ENCODE assay signal across 24 cellular contexts in the genomic region with DNA sequence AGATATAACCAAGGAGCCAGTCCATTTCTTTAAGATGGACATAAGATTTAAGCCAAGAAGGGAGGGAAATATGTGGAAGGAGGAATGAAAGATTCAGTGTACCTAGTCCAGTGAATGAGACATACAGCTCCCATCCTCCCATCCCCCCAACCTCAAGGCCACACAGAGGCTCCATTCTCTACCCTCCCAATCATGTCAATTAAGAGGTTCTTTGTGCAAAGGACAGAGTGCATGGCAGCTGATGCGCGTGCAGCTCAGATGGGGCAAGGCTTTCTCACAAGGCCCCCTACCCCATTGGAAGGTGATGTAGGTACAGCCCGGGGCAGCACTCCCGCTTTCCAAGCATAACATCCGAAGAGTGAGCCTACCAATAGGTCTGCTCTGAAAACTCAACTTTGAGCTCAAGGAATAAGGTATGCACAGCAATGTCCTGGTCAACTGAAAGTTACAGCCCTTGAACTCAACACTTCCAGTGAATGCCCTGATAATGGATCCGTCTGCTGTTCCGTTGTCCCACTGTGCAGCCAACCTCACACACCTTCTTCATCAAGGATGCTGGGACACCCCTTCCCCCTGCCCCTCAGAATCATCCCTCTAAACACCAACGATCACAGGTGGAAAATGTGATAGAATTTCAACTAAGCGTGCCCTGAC.
DNase-seq lines count a peak whose midpoint lies in the region; ATAC-seq, FAIRE-seq and TF ChIP-seq lines count a peak whose summit lies in the region.
"Had no signal": no experiment of that assay in that cellular context is flagged by ENCODE, and none has a peak within 500 bp of the region (broad histone marks: within the 10 kb centered on the region; RNA-seq: fewer than 3 reads in every experiment).

No MANE protein-coding gene starts in this region.

- peak overlapping the region; percentile 5; the same call in 1 of the 3 replicates for H3K4me2 ChIP-seq in A549
- no peak overlapping the region for H3K4me2 ChIP-seq in keratinocyte (ENCODE audit: control insufficient read depth, extremely low read depth, insufficient read depth, low read depth, low read length)
- H3K4me2 ChIP-seq: GM23338, KMS-11 had no signal

- TF ChIP-seq POLR2A in A549 (IDR thresholded peaks at IDR 0.05; ENCODE audit: low read length) (no peak), stomach (IDR thresholded peaks at IDR 0.05) (no peak)

- H3K9ac ChIP-seq in keratinocyte (ENCODE audit: control insufficient read depth, extremely low read depth, insufficient read depth, low read length): no peak overlapping the region
- H3K9ac ChIP-seq: KMS-11 had no signal

- CTCF ChIA-PET in A549 (lab: Yijun Ruan, JAX): interaction anchor here (0.6 to 17.5 kb wide), 12 partner anchors 9 to 669 kb away, joined by 3 to 334 read pairs (median 4); no protein-coding TSS in a partner anchor

- H3K9me3 ChIP-seq in A549: no peaks in the 10 kb centered on the region
- H3K9me3 ChIP-seq in keratinocyte (ENCODE audit: control insufficient read depth, low read depth, low read length): no peaks in the 10 kb centered on the region
- no peaks in the 10 kb centered on the region for H3K9me3 ChIP-seq in stomach
- no peaks in the 10 kb centered on the region for H3K9me3 ChIP-seq in BE2C
- H3K9me3 ChIP-seq: HAP-1, Peyer's patch, SJCRH30 had no signal

- H3K36me3 ChIP-seq in keratinocyte (ENCODE audit: control insufficient read depth in 2 of 2, extremely low read depth in 1 of 2, insufficient read depth in 2 of 2, low read length in 2 of 2) (peaks cover 4 to 7% of the 10 kb centered on the region in 2 experiments), stomach (no peaks in the 10 kb centered on the region), BE2C (no peaks in the 10 kb centered on the region)
- H3K36me3 ChIP-seq: HAP-1, Peyer's patch, SJCRH30 had no signal

- no peak overlapping the region for H2AFZ ChIP-seq in keratinocyte (ENCODE audit: control insufficient read depth, low read length)
- H2AFZ ChIP-seq: GM23338 had no signal

- no peak for TF ChIP-seq CTCF in A549 (IDR thresholded peaks at IDR 0.05)
- no peak for TF ChIP-seq CTCF in keratinocyte (optimal IDR thresholded peaks at IDR 0.05 in 1 of 3, IDR thresholded peaks at IDR 0.05 in 1 of 3, conservative IDR thresholded peaks at IDR 0.05 in 1 of 3; ENCODE audit: extremely low read depth in 1 of 3, insufficient read depth in 2 of 3, low read length in 3 of 3)
- no peak for TF ChIP-seq CTCF in stomach (IDR thresholded peaks at IDR 0.05)
- no peak for TF ChIP-seq CTCF in BE2C (IDR thresholded peaks at IDR 0.05; ENCODE audit: low read depth, low read length)
- TF ChIP-seq CTCF in GM20000 (IDR thresholded peaks at IDR 0.05; ENCODE audit: extremely low read depth, missing control alignments): no peak

- dilution Hi-C loops in keratinocyte (cut with MboI; ENCODE audit: extremely low pct_ligation_motif_present, low sequenced_read_pairs): no loop called here

- no peak for ATAC-seq in A549
- ATAC-seq: GM12878, GM23338 had no signal

- H4K20me1 ChIP-seq in keratinocyte (ENCODE audit: control insufficient read depth, extremely low read depth, insufficient read depth, low read length): peaks cover 34% of the 10 kb centered on the region

- intact Hi-C loops in stomach (cut with DNase I; ENCODE audit: low total_unique reads): no loop called here

- H3K27me3 ChIP-seq in keratinocyte (ENCODE audit: control insufficient read depth, extremely low read depth, insufficient read depth, low read length) (no peaks in the 10 kb centered on the region), stomach (peaks cover 0 to 8% (median 0%) of the 10 kb centered on the region in 3 donors), BE2C (no peaks in the 10 kb centered on the region)
- H3K27me3 ChIP-seq: Peyer's patch had no signal

- FAIRE-seq in A549 (lab: Jason Lieb, UNC) (no peak), keratinocyte (lab: Jason Lieb, UNC) (peak; percentile 66)
- FAIRE-seq: A204.1, GM12878 had no signal

- H3K4me3 ChIP-seq in A549 (no peak overlapping the region), keratinocyte (ENCODE audit: control insufficient read depth in 2 of 3, extremely low read depth in 1 of 3, insufficient read depth in 2 of 3, low read depth in 1 of 3, low read length in 3 of 3) (no peak overlapping the region), stomach (no peak overlapping the region), BE2C (ENCODE audit: low read depth, low read length) (no peak overlapping the region)
- H3K4me3 ChIP-seq: GM12878, GM23338, HAP-1, Peyer's patch, SJCRH30 had no signal

- DNase-seq in A549 (ENCODE audit: low read depth in 1 of 2, low spot score in 1 of 2) (no peak), NCI-H69 (lab: John Stamatoyannopoulos, UW) (peak; percentile 34), keratinocyte (ENCODE audit: low read depth, low spot score) (no peak), stomach (no peak), BE2C (no peak), NCI-H128 (lab: John Stamatoyannopoulos, UW; ENCODE audit: unreplicated experiment) (no peak), GM20000 (ENCODE audit: low spot score) (no peak)
- DNase-seq in stimulated activated CD4-positive, alpha-beta T cell treated with anti-CD3 and anti-CD28 coated beads, Interleukin-2, amount 100 ng/mL, for 24 hours: no peak
- DNase-seq: CD4-positive, CD25-positive, alpha-beta regulatory T cell; COR-L47; DMS 273 treated with DMSO at 0.1 percent for 48 hours; DMS79 treated with DMSO at 0.1 percent for 48 hours; NCI-H1105; NCI-H2081; NCI-H2171; NCI-H345; NCI-H524; Peyer's patch; SJCRH30 had no signal

- 97% methylated on average over 9 of the region's 9 CpGs for WGBS in A549 (ENCODE audit: missing lambda C conversion rate)
- WGBS in stomach, 5 donors: 89 to 97% (median 94%) methylated on average over 6 to 9 of the region's 9 CpGs

- peaks cover 99% of the 10 kb centered on the region for H3K79me2 ChIP-seq in keratinocyte (ENCODE audit: control insufficient read depth, insufficient read depth, low read length)

- POLR2A ChIA-PET in A549 (lab: Yijun Ruan, JAX): interaction anchor here (0.6 to 1.4 kb wide), 3 partner anchors 13 to 24 kb away, joined by 3 to 7 read pairs (median 4); no protein-coding TSS in a partner anchor

- H3K4me1 ChIP-seq in A549: peaks cover 68% of the 10 kb centered on the region
- peaks cover 21% of the 10 kb centered on the region for H3K4me1 ChIP-seq in keratinocyte (ENCODE audit: control insufficient read depth, extremely low read depth, insufficient read depth, low read length)
- peaks cover 18 to 51% (median 32%) of the 10 kb centered on the region in 4 donors for H3K4me1 ChIP-seq in stomach
- no peaks in the 10 kb centered on the region; the same call in 1 of the 2 replicates for H3K4me1 ChIP-seq in BE2C
- H3K4me1 ChIP-seq: HAP-1, Peyer's patch, SJCRH30 had no signal

- no peak for TF ChIP-seq RAD21 in A549 (conservative IDR thresholded peaks at IDR 0.05 in 1 of 2, IDR thresholded peaks at IDR 0.05 in 1 of 2)

- H3K27ac ChIP-seq in A549 (no peak overlapping the region), keratinocyte (ENCODE audit: control insufficient read depth, insufficient read depth, low read length) (no peak overlapping the region), stomach (peak overlapping the region in 3 of 5 donors; percentile 74 to 77 (median 75))
- H3K27ac ChIP-seq: KMS-11, Peyer's patch, SJCRH30 had no signal

- TF ChIP-seq EP300 in A549 (IDR thresholded peaks at IDR 0.05) (no peak), stomach (IDR thresholded peaks at IDR 0.05) (no peak)

- peaks cover 5% of the 10 kb centered on the region for H3K9me1 ChIP-seq in keratinocyte (ENCODE audit: control insufficient read depth, extremely low read depth, insufficient read depth, low read length)

TF ChIP-seq in A549, 52 proteins besides CTCF, POLR2A, EP300 and RAD21:
- no peak for TF ChIP-seq JUNB (IDR thresholded peaks at IDR 0.05)
- TF ChIP-seq FOSL2 (IDR thresholded peaks at IDR 0.05): no peak
- TF ChIP-seq FOSL2 (CRISPR knock-in tag; IDR thresholded peaks at IDR 0.05): no peak
- TF ChIP-seq MYC (IDR thresholded peaks at IDR 0.05; ENCODE audit: borderline replicate concordance, low read length): no peak
- TF ChIP-seq REST (IDR thresholded peaks at IDR 0.05): no peak
- no peak for TF ChIP-seq RNF2 (IDR thresholded peaks at IDR 0.05; ENCODE audit: borderline replicate concordance, low read depth)
- TF ChIP-seq MAZ (IDR thresholded peaks at IDR 0.05; ENCODE audit: borderline replicate concordance, low read depth, low read length): no peak
- no peak for TF ChIP-seq PBX3 (IDR thresholded peaks at IDR 0.05)

Comparison
In these comparisons a context has a peak if more than half of its experiments do, and no peak if none do; other contexts are left out.
1. H3K27ac ChIP-seq: peak in stomach (3 of 5); none in A549 (0 of 2) and keratinocyte (single experiment).